In genomic region chr7:73712773-73713172, GRCh38 we compare ENCODE assay signal across 17 cellular contexts. TPM values are rescaled to one million over a fixed set of nuclear protein-coding genes. Genes with fewer than 3 reads are reported as not detected.
DNase-seq lines count a peak whose midpoint lies in the region; ATAC-seq and TF ChIP-seq lines count a peak whose summit lies in the region.
"Had no signal": no experiment of that assay in that cellular context is flagged by ENCODE, and none has a peak within 500 bp of the region (broad histone marks: within the 10 kb centered on the region; RNA-seq: fewer than 3 reads in every experiment).

No MANE protein-coding gene starts in this region.

- H2AFZ ChIP-seq in H9 (ENCODE audit: low read length) = no peak overlapping the region

- H3K36me3 Mint-ChIP-seq in activated naive CD8-positive, alpha-beta T cell treated with anti-CD3 and anti-CD28 coated beads, Interleukin-2, amount 50 U/mL, for 24 hours (ENCODE audit: low read depth) = peaks cover 6% of the 10 kb centered on the region
- peaks cover 5% of the 10 kb centered on the region for H3K36me3 Mint-ChIP-seq in activated naive CD8-positive, alpha-beta T cell treated with anti-CD3 and anti-CD28 coated beads for 36 hours
- peaks cover 0 to 2% (median 0%) of the 10 kb centered on the region in 3 experiments; a peak in 1 of 7 replicates for H3K36me3 Mint-ChIP-seq in H9 (ENCODE audit: insufficient read depth in 1 of 3, low read depth in 3 of 3)

- no peak overlapping the region for H3K14ac ChIP-seq in H9 (ENCODE audit: insufficient read depth, low read length)

- no peak overlapping the region for H3K9ac ChIP-seq in H9 (ENCODE audit: extremely low read depth, insufficient read length, low read length)
- H3K9ac ChIP-seq: BLaER1 treated with 17β-estradiol and CSF1 and Interleukin-3, amounts not matched to agents 10 nM and 100 nM; KMS-11 had no signal

- H3K4ac ChIP-seq in H9 (ENCODE audit: low read depth, low read length) = no peak overlapping the region

- POLR2A ChIA-PET in RWPE1 (lab: Yijun Ruan, JAX; ENCODE audit: low non-redundant PET) = no interaction called here

- no peak overlapping the region for H3K23ac ChIP-seq in H9 (ENCODE audit: insufficient read length, low read depth, low read length)

- H2BK20ac ChIP-seq in H9 (ENCODE audit: low read depth, low read length, poor library complexity, severe bottlenecking) = no peak overlapping the region

- no peak overlapping the region for H2BK12ac ChIP-seq in H9 (ENCODE audit: insufficient read length, low read depth, low read length)

- H3K9me3 Mint-ChIP-seq in activated naive CD8-positive, alpha-beta T cell treated with anti-CD3 and anti-CD28 coated beads, Interleukin-2, amount 50 U/mL, for 24 hours = no peaks in the 10 kb centered on the region
- no peaks in the 10 kb centered on the region for H3K9me3 Mint-ChIP-seq in activated naive CD8-positive, alpha-beta T cell treated with anti-CD3 and anti-CD28 coated beads for 36 hours
- no peaks in the 10 kb centered on the region for H3K9me3 Mint-ChIP-seq in H9

- H4K8ac ChIP-seq in H9 (replicated peaks; ENCODE audit: insufficient read length, low read depth, low read length) = no peak overlapping the region

- no peak overlapping the region for H2BK120ac ChIP-seq in H9 (ENCODE audit: low read depth, low read length, poor library complexity, severe bottlenecking)

- no peak overlapping the region for H2BK5ac ChIP-seq in H9 (ENCODE audit: insufficient read length, low read length)

- no peak overlapping the region for H3K4me3 Mint-ChIP-seq in activated naive CD8-positive, alpha-beta T cell treated with anti-CD3 and anti-CD28 coated beads, Interleukin-2, amount 50 U/mL, for 24 hours
- no peak overlapping the region for H3K4me3 Mint-ChIP-seq in activated naive CD8-positive, alpha-beta T cell treated with anti-CD3 and anti-CD28 coated beads for 36 hours
- H3K4me3 Mint-ChIP-seq in H9 = no peak overlapping the region

- H3K23me2 ChIP-seq in H9 (ENCODE audit: insufficient read length, low read depth, low read length, poor library complexity, severe bottlenecking) = no peaks in the 10 kb centered on the region

- ATAC-seq in activated naive CD8-positive, alpha-beta T cell treated with anti-CD3 and anti-CD28 coated beads, Interleukin-2, amount 50 U/mL, for 24 hours = no peak
- no peak for ATAC-seq in left ventricle myocardium superior
- no peak for ATAC-seq in GM18517 (IDR thresholded peaks at IDR 0.05; ENCODE audit: unreplicated experiment)

- H3K79me1 ChIP-seq in H9 (ENCODE audit: insufficient read depth, low read depth, low read length, poor library complexity, severe bottlenecking) = no peaks in the 10 kb centered on the region

- peaks cover 2% of the 10 kb centered on the region for H3K27me3 Mint-ChIP-seq in activated naive CD8-positive, alpha-beta T cell treated with anti-CD3 and anti-CD28 coated beads, Interleukin-2, amount 50 U/mL, for 24 hours
- no peaks in the 10 kb centered on the region for H3K27me3 Mint-ChIP-seq in activated naive CD8-positive, alpha-beta T cell treated with anti-CD3 and anti-CD28 coated beads for 36 hours
- peaks cover 4% of the 10 kb centered on the region for H3K27me3 Mint-ChIP-seq in H9 (ENCODE audit: low read depth)

- H3K27ac Mint-ChIP-seq in activated naive CD8-positive, alpha-beta T cell treated with anti-CD3 and anti-CD28 coated beads, Interleukin-2, amount 50 U/mL, for 24 hours = peak overlapping the region; percentile 16
- no peak overlapping the region for H3K27ac Mint-ChIP-seq in activated naive CD8-positive, alpha-beta T cell treated with anti-CD3 and anti-CD28 coated beads for 36 hours
- peak overlapping the region in 1 of 3 experiments; percentile 88; a peak in 1 of 7 replicates for H3K27ac Mint-ChIP-seq in H9

- H3K4me1 ChIP-seq in H9 (ENCODE audit: insufficient read depth, low read length) = no peaks in the 10 kb centered on the region

- intact Hi-C loops in left ventricle myocardium superior (cut with micrococcal nuclease) = no loop called here

- H3K27ac ChIP-seq in RWPE1 (peak overlapping the region; percentile 8; the same call in 1 of the 2 replicates), H9 (ENCODE audit: insufficient read length, low read depth, low read length) (no peak overlapping the region)
- H3K27ac ChIP-seq: BLaER1 treated with 17β-estradiol and CSF1 and Interleukin-3, amounts not matched to agents 10 nM and 100 nM; KMS-11; SJCRH30 had no signal

- H3T11ph ChIP-seq in H9 (ENCODE audit: low read length) = no peak overlapping the region

- CTCF ChIA-PET in RWPE1 (lab: Yijun Ruan, JAX) = no interaction called here

- no peaks in the 10 kb centered on the region for H3K79me2 ChIP-seq in H9 (ENCODE audit: insufficient read depth, low read length)

- H4K20me1 ChIP-seq in H9 (ENCODE audit: control insufficient read depth, insufficient read depth, insufficient read length) = no peaks in the 10 kb centered on the region

- no peak overlapping the region for H4K91ac ChIP-seq in H9 (ENCODE audit: insufficient read length, low read depth, low read length)

- DNase-seq in activated naive CD8-positive, alpha-beta T cell treated with anti-CD3 and anti-CD28 coated beads, Interleukin-2, amount 50 U/mL, for 24 hours = no peak
- DNase-seq in activated naive CD8-positive, alpha-beta T cell treated with anti-CD3 and anti-CD28 coated beads for 36 hours = no peak
- DNase-seq in RWPE1 (ENCODE audit: low spot score) (no peak), epidermal melanocyte (ENCODE audit: insufficient read length, low spot score) (peak; percentile 10), H9 (no peak), 8988T (no peak), left ventricle myocardium superior (no peak)
- DNase-seq: DND-41, H7, NCI-H1417, NCI-H1930, NCI-H345, NCI-H524 treated with DMSO at 0.1 percent for 48 hours, SJCRH30 had no signal

- no peak overlapping the region for H2AK5ac ChIP-seq in H9 (ENCODE audit: insufficient read length, low read length)

- H4K5ac ChIP-seq in H9 (ENCODE audit: insufficient read length, low read depth, low read length) = no peak overlapping the region

- no CpG with 5 or more reads among the region's 1 CpG for WGBS in H9 (ENCODE audit: extremely low coverage, insufficient read length, low lambda C conversion rate)

- no peak overlapping the region for H2BK15ac ChIP-seq in H9 (ENCODE audit: low read depth, low read length)

- H3K56ac ChIP-seq in H9 (ENCODE audit: insufficient read length, low read depth, low read length) = no peak overlapping the region

- H3K4me2 ChIP-seq in H9 (ENCODE audit: insufficient read depth, insufficient read length, low read length) = no peak overlapping the region
- H3K4me2 ChIP-seq: KMS-11 had no signal

- TF ChIP-seq CTCF in RWPE1 (conservative IDR thresholded peaks at IDR 0.05; ENCODE audit: low read depth) (no peak), H9 (conservative IDR thresholded peaks at IDR 0.05) (no peak)

- no peaks in the 10 kb centered on the region for H3K27me3 ChIP-seq in H9 (ENCODE audit: insufficient read depth, low read length)
- H3K27me3 ChIP-seq: SJCRH30 had no signal

- H3K18ac ChIP-seq in H9 (ENCODE audit: insufficient read length, low read depth, low read length) = no peak overlapping the region

- peaks cover 25% of the 10 kb centered on the region for H3K4me1 Mint-ChIP-seq in activated naive CD8-positive, alpha-beta T cell treated with anti-CD3 and anti-CD28 coated beads, Interleukin-2, amount 50 U/mL, for 24 hours
- peaks cover 13% of the 10 kb centered on the region for H3K4me1 Mint-ChIP-seq in activated naive CD8-positive, alpha-beta T cell treated with anti-CD3 and anti-CD28 coated beads for 36 hours
- peaks cover 0 to 3% of the 10 kb centered on the region in 2 experiments; a peak in 1 of 4 replicates for H3K4me1 Mint-ChIP-seq in H9

- no peaks in the 10 kb centered on the region for H3K9me3 ChIP-seq in H9 (ENCODE audit: control insufficient read depth, low read depth, low read length)
- H3K9me3 ChIP-seq: BLaER1 treated with 17β-estradiol and CSF1 and Interleukin-3, amounts not matched to agents 10 nM and 100 nM; SJCRH30 had no signal

RNA-seq across cellular contexts. Expression of gene STX1A, which starts 6.7 kb away (rescaled TPM):
- 1 to 10 TPM; 4.9 TPM for total RNA-seq in activated naive CD8-positive, alpha-beta T cell treated with anti-CD3 and anti-CD28 coated beads for 36 hours
- total RNA-seq in H9 (2021) (9.3 and 10.1 TPM in 2 replicates), left ventricle myocardium superior (3.0 TPM)

RNA-seq across cellular contexts. Expression of gene ABHD11, which starts 25.8 kb away (rescaled TPM):
- total RNA-seq in activated naive CD8-positive, alpha-beta T cell treated with anti-CD3 and anti-CD28 coated beads for 36 hours = 10 to 100 TPM; 24.2 to 25.2 TPM
- 29.4 and 34.4 TPM in 2 replicates for total RNA-seq in H9 (2021)
- total RNA-seq in left ventricle myocardium superior = 24.0 TPM

RNA-seq across cellular contexts. Expression of gene BUD23, which starts 29.4 kb away (rescaled TPM):
- total RNA-seq in activated naive CD8-positive, alpha-beta T cell treated with anti-CD3 and anti-CD28 coated beads for 36 hours = 100 to 1,000 TPM; 117 to 124 TPM
- total RNA-seq in H9 (2021) (68.5 and 78.1 TPM in 2 replicates), left ventricle myocardium superior (79.8 TPM)

RNA-seq across cellular contexts. Expression of gene DNAJC30, which starts 29.5 kb away (rescaled TPM):
- 10 to 100 TPM in 1 of 2 experiments, 1 to 10 TPM in 1; 9.5 to 10.7 TPM for total RNA-seq in activated naive CD8-positive, alpha-beta T cell treated with anti-CD3 and anti-CD28 coated beads for 36 hours
- 8.1 and 8.7 TPM in 2 replicates for total RNA-seq in H9 (2021)
- 13.2 TPM for total RNA-seq in left ventricle myocardium superior

RNA-seq across cellular contexts. Expression of gene VPS37D, which starts 45.1 kb away (rescaled TPM):
- under 1 TPM; 0.44 to 0.45 TPM for total RNA-seq in activated naive CD8-positive, alpha-beta T cell treated with anti-CD3 and anti-CD28 coated beads for 36 hours
- 0.85 and 1.3 TPM in 2 replicates for total RNA-seq in H9 (2021)
- total RNA-seq in left ventricle myocardium superior = 3.3 TPM
